Comparison of ENCODE assay signal across 33 cellular contexts in the genomic region with DNA sequence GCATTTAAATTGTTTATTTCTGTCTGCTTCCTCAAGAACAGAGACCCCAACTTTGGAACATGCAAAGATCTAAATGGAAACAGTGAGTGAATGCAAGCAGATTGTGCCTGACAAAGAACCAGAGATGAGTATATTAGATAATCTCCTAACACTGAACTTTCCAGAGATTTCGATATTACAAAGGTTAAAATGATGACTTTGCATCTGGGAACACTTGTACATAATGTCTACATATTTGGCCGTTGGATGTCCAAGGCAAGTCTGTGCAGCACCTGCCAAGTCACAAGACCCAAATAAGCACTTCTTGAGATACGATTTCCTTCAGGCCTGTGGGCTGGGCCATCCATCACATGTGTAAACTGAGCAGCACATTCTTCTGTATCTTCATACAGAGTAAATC. TPM values are rescaled to one million over a fixed set of nuclear protein-coding genes. Genes with fewer than 3 reads are reported as not detected.
"Had no signal": no experiment of that assay in that cellular context is flagged by ENCODE, and none has a peak within 500 bp of the region (broad histone marks: within the 10 kb centered on the region; RNA-seq: fewer than 3 reads in every experiment).

No MANE protein-coding gene starts in this region.

- H3K9me3 ChIP-seq: adrenal gland, body of pancreas, breast epithelium had no signal

- H3K4me3 ChIP-seq: adrenal gland, body of pancreas, breast epithelium, K562 had no signal

- H3K9me3 Mint-ChIP-seq: activated naive CD4-positive, alpha-beta T cell treated with anti-CD3 and anti-CD28 coated beads for 36 hours; activated naive CD4-positive, alpha-beta T cell treated with anti-CD3 and anti-CD28 coated beads, Interleukin-2, amount 50 U/mL, for 72 hours; activated T-cell treated with anti-CD3 and anti-CD28 coated beads, Interleukin-2, amount 50 U/mL, for 4 hours; activated T-helper 1 cell treated with anti-CD3 and anti-CD28 coated beads, Interleukin-12 subunit alpha, Interleukin-12 subunit beta, Interleukin-2, Interleukin-4 antibody, amounts not matched to agents 30 ng/mL and 10 ng/mL and 1 ng/mL, durations not matched to agents 14 hours and 24 hours and 36 hours had no signal

- H3K27ac ChIP-seq: adrenal gland, body of pancreas had no signal

- H3K4me3 Mint-ChIP-seq: activated CD4-positive, alpha-beta memory T cell treated with anti-CD3 and anti-CD28 coated beads for 36 hours; activated CD4-positive, alpha-beta T cell treated with anti-CD3 and anti-CD28 coated beads for 36 hours; activated naive CD4-positive, alpha-beta T cell treated with anti-CD3 and anti-CD28 coated beads for 36 hours; activated T-cell treated with anti-CD3 and anti-CD28 coated beads, Interleukin-2, amount 50 U/mL, for 4 hours; activated T-helper 1 cell treated with anti-CD3 and anti-CD28 coated beads, Interleukin-12 subunit alpha, Interleukin-12 subunit beta, Interleukin-2, Interleukin-4 antibody, amounts not matched to agents 30 ng/mL and 10 ng/mL and 1 ng/mL, durations not matched to agents 14 hours and 24 hours and 36 hours; WTC11 had no signal

- DNase-seq: activated CD4-positive, alpha-beta memory T cell treated with anti-CD3 and anti-CD28 coated beads for 36 hours; activated CD4-positive, alpha-beta T cell treated with anti-CD3 and anti-CD28 coated beads, Interleukin-2, amount 50 U/mL, for 1 hour; activated CD8-positive, alpha-beta memory T cell treated with anti-CD3 and anti-CD28 coated beads, Interleukin-2, amount 50 U/mL, for 4 hours; activated gamma-delta T cell treated with Interleukin-2 at 50 U/mL for 16 hours; activated naive CD4-positive, alpha-beta T cell treated with anti-CD3 and anti-CD28 coated beads for 36 hours; activated T-cell treated with anti-CD3 and anti-CD28 coated beads for 4 hours; activated T-cell treated with anti-CD3 and anti-CD28 coated beads, Interleukin-2, amount 50 U/mL, for 4 hours; adrenal gland; body of pancreas; NCI-H1105 treated with DMSO at 0.1 percent for 48 hours; NCI-H1436; NCI-H1694; NCI-H1930; NCI-H2081 treated with DMSO at 0.1 percent for 48 hours; NCI-H2171; NCI-H510A; NCI-H526; NCI-H748 treated with DMSO at 0.1 percent for 48 hours; Right ventricle myocardium superior; SW 1271; T-helper 1 cell had no signal

- H3K27ac Mint-ChIP-seq: activated CD4-positive, alpha-beta memory T cell treated with anti-CD3 and anti-CD28 coated beads for 36 hours; activated CD4-positive, alpha-beta T cell treated with anti-CD3 and anti-CD28 coated beads for 36 hours; activated naive CD4-positive, alpha-beta T cell treated with anti-CD3 and anti-CD28 coated beads for 36 hours; activated naive CD4-positive, alpha-beta T cell treated with anti-CD3 and anti-CD28 coated beads, Interleukin-2, amount 50 U/mL, for 72 hours; activated T-helper 1 cell treated with anti-CD3 and anti-CD28 coated beads, Interleukin-12 subunit alpha, Interleukin-12 subunit beta, Interleukin-2, Interleukin-4 antibody, amounts not matched to agents 30 ng/mL and 10 ng/mL and 1 ng/mL, durations not matched to agents 14 hours and 24 hours and 36 hours had no signal

- H3K4me1 ChIP-seq: adrenal gland, body of pancreas had no signal

- H3K27me3 ChIP-seq: adrenal gland, body of pancreas, breast epithelium had no signal

- H3K36me3 Mint-ChIP-seq: activated CD4-positive, alpha-beta memory T cell treated with anti-CD3 and anti-CD28 coated beads for 36 hours; activated naive CD4-positive, alpha-beta T cell treated with anti-CD3 and anti-CD28 coated beads, Interleukin-2, amount 50 U/mL, for 72 hours; WTC11 had no signal

- H3K27me3 Mint-ChIP-seq: activated CD4-positive, alpha-beta memory T cell treated with anti-CD3 and anti-CD28 coated beads for 36 hours had no signal

- ATAC-seq: activated CD4-positive, CD25-positive, alpha-beta regulatory T cell treated with anti-CD3 and anti-CD28 coated beads, Interleukin-2, amount 50 U/mL, for 24 hours; activated T-cell treated with anti-CD3 and anti-CD28 coated beads, Interleukin-2, amount 50 U/mL, for 4 hours; body of pancreas; K562 had no signal

- H3K36me3 ChIP-seq: adrenal gland, breast epithelium had no signal

RNA-seq across cellular contexts. Expression of a gene that starts 32.5 kb away (rescaled TPM):
- total RNA-seq: activated CD4-positive, alpha-beta memory T cell treated with anti-CD3 and anti-CD28 coated beads for 36 hours; activated CD4-positive, alpha-beta T cell treated with anti-CD3 and anti-CD28 coated beads for 36 hours; activated naive CD4-positive, alpha-beta T cell treated with anti-CD3 and anti-CD28 coated beads for 36 hours; activated naive CD4-positive, alpha-beta T cell treated with anti-CD3 and anti-CD28 coated beads, Interleukin-2, amount 50 U/mL, for 72 hours; activated T-cell treated with anti-CD3 and anti-CD28 coated beads, Interleukin-2, amount 50 U/mL, for 4 hours; activated T-helper 1 cell treated with anti-CD3 and anti-CD28 coated beads, Interleukin-12 subunit alpha, Interleukin-12 subunit beta, Interleukin-2, Interleukin-4 antibody, amounts not matched to agents 30 ng/mL and 10 ng/mL and 1 ng/mL, durations not matched to agents 14 hours and 24 hours and 36 hours; astrocyte; breast epithelium; cardiac septum; K562; MCF 10A; OCI-LY7; Right ventricle myocardium superior; T-helper 2 cell treated with Interferon-gamma antibody and Interleukin-4, amounts not matched to agents 100 ng/mL and 5 ng/mL, for 36 hours; WTC11 had no signal
- polyA plus RNA-seq: K562 had no signal
